In the genomic region with DNA sequence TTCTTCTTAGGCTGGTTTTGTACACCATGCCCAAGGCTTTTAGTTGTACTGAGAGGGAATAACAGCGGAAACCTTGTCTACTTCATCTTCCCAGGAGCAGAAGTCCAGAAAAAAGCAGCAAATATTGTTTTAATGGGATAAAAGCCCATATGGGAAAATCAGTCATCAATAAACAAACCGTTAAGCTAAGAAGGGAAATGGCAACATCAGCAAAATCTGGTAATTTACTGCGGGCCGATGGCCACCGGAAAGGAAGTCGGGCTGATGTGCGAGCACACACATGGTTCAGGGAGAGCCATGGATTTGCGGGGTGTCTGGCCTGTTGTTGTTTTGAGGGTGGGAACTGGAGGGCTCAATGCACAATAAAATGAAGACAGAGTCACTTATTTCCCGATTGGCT, we compare ENCODE assay signal across 30 cellular contexts.
"Had no signal": no experiment of that assay in that cellular context is flagged by ENCODE, and none has a peak within 500 bp of the region (broad histone marks: within the 10 kb centered on the region; RNA-seq: fewer than 3 reads in every experiment).

No MANE protein-coding gene starts in this region.

- H3K9ac ChIP-seq: neural progenitor cell, parathyroid adenoma had no signal

- H3K27ac Mint-ChIP-seq: natural killer cell; nephron; neural progenitor cell; progenitor cell of endocrine pancreas; stimulated activated naive B cell treated with anti-CD40 and anti-IgM and Interleukin-4, amounts not matched to agents 10 μg/mL and 1 μg/mL and 100 μg/mL, for 72 hours; stimulated activated naive CD8-positive, alpha-beta T cell treated with anti-CD3 and anti-CD28 coated beads, Interleukin-15, Interleukin-2, amounts not matched to agents 100 ng/mL and 50 ng/mL, for 24 hours had no signal

- DNase-seq: natural killer cell; occipital lobe; ovary; posterior cingulate gyrus; psoas muscle; spleen; stimulated activated CD4-positive, alpha-beta T cell treated with anti-CD3 and anti-CD28 coated beads, Interleukin-12 subunit alpha, Interleukin-12 subunit beta, amount 100 ng/mL, for 4 hours; stimulated activated CD4-positive, alpha-beta T cell treated with anti-CD3 and anti-CD28 coated beads, Interleukin-1b, Interleukin-23, amount 100 ng/mL, for 48 hours; stimulated activated CD4-positive, alpha-beta T cell treated with anti-CD3 and anti-CD28 coated beads, Interleukin-4, amount 100 ng/mL, for 1 hour; stimulated activated CD4-positive, alpha-beta T cell treated with anti-CD3 and anti-CD28 coated beads, Interleukin-4, amount 100 ng/mL, for 4 hours; stimulated activated CD8-positive, alpha-beta memory T cell treated with anti-CD3 and anti-CD28 coated beads, Interleukin-4, amount 100 ng/mL, for 48 hours; stimulated activated naive B cell treated with anti-CD40 and anti-IgM and Interleukin-4, amounts not matched to agents 10 μg/mL and 1 μg/mL and 100 μg/mL, for 72 hours; stimulated activated naive CD4-positive, alpha-beta T cell treated with Interleukin-2 at 50 U/mL for 16 hours; stomach; thyroid gland; trophoblast cell; upper lobe of left lung had no signal

- H3K4me1 Mint-ChIP-seq: natural killer cell had no signal

- FAIRE-seq: urothelium cell line had no signal

- H3K4me1 ChIP-seq: parathyroid adenoma, psoas muscle, spleen, stomach, thyroid gland, tibial nerve, upper lobe of left lung, vagina had no signal

- H3K36me3 ChIP-seq: neural progenitor cell, ovary, spleen, stomach, thoracic aorta, thyroid gland, tibial nerve, upper lobe of left lung, vagina had no signal

- H3K27ac ChIP-seq: neural progenitor cell, ovary, parathyroid adenoma, psoas muscle, skin epidermis, spleen, stomach, thoracic aorta, thyroid gland, tibial nerve, upper lobe of left lung, vagina had no signal

- H3K9me3 Mint-ChIP-seq: natural killer cell; neural progenitor cell; stimulated activated naive B cell treated with anti-CD40 and anti-IgM and Interleukin-4, amounts not matched to agents 10 μg/mL and 1 μg/mL and 100 μg/mL, for 72 hours; stimulated activated naive CD8-positive, alpha-beta T cell treated with anti-CD3 and anti-CD28 coated beads, Interleukin-15, Interleukin-2, amounts not matched to agents 100 ng/mL and 50 ng/mL, for 24 hours had no signal

- H3K4me3 ChIP-seq: neural progenitor cell, ovary, psoas muscle, skin epidermis, smooth muscle cell, spleen, stomach, thoracic aorta, thyroid gland, tibial nerve, upper lobe of left lung, vagina had no signal

- H3K4me2 ChIP-seq: neural progenitor cell, smooth muscle cell had no signal

- H2AFZ ChIP-seq: neural progenitor cell, parathyroid adenoma had no signal

- H3K4me3 Mint-ChIP-seq: natural killer cell; nephron; neural progenitor cell; stimulated activated naive B cell treated with anti-CD40 and anti-IgM and Interleukin-4, amounts not matched to agents 10 μg/mL and 1 μg/mL and 100 μg/mL, for 72 hours; stimulated activated naive CD8-positive, alpha-beta T cell treated with anti-CD3 and anti-CD28 coated beads, Interleukin-15, Interleukin-2, amounts not matched to agents 100 ng/mL and 50 ng/mL, for 24 hours had no signal

- H3K36me3 Mint-ChIP-seq: natural killer cell; neural progenitor cell; stimulated activated naive B cell treated with anti-CD40 and anti-IgM and Interleukin-4, amounts not matched to agents 10 μg/mL and 1 μg/mL and 100 μg/mL, for 72 hours had no signal

- H3K27me3 ChIP-seq: neural progenitor cell, ovary, stomach, thyroid gland, tibial nerve, upper lobe of left lung, vagina had no signal

- H3K9me3 ChIP-seq: ovary, psoas muscle, spleen, stomach, thoracic aorta, thyroid gland, tibial nerve, upper lobe of left lung, vagina had no signal

- ATAC-seq: natural killer cell; psoas muscle; right cardiac atrium; sciatic nerve; stimulated activated naive B cell treated with anti-CD40 and anti-IgM and Interleukin-4, amounts not matched to agents 10 μg/mL and 1 μg/mL and 100 μg/mL, for 72 hours had no signal
